ENCODE assay signal across 9 cellular contexts in the genomic region with DNA sequence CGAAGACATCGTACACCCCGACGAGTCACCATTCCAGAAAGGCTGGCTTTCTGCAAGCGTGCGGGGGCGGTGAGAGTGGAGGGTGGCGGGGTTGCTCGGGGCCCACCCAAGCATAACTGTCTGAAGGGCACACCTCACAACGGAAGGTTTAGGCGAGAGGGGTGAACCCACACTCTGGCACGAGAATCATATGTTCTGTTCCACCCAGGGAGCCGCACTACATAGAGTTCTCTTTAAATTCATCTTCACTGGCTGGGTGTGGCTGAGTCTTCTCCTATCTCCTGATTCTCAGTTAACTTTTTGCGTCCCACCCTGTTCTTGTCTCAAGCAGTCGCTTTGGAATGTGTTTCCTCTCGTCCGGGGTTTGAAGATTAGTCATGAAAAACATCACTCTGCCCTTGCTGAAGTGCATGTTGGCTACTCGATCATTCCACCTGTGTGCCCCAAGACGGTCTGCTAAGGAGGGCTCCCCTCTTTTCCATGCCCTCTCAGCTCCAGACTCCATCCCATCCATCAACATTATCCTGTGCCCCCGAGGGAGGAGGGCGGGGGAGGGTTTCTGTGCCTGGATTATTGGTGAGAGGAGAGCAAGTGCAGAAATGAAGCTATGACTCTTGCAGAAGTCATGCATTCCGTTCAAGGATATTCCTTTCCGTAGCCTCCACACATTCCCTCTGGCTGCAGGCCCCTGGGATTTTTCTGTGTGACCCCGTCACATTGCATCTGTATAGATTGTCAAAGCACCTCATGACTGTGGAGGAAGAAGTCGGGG. TPM values are rescaled to one million over a fixed set of nuclear protein-coding genes. Genes with fewer than 3 reads are reported as not detected.
DNase-seq lines count a peak whose midpoint lies in the region; ATAC-seq, FAIRE-seq and TF ChIP-seq lines count a peak whose summit lies in the region.
"Had no signal": no experiment of that assay in that cellular context is flagged by ENCODE, and none has a peak within 500 bp of the region (broad histone marks: within the 10 kb centered on the region; RNA-seq: fewer than 3 reads in every experiment).

No MANE protein-coding gene starts in this region.

- H3K27me3 ChIP-seq in HUES48 (ENCODE audit: control insufficient read depth, insufficient read depth, low read length), result peaks cover 59% of the 10 kb centered on the region
- no peaks in the 10 kb centered on the region for H3K27me3 ChIP-seq in astrocyte (ENCODE audit: insufficient read depth, low read length)
- peaks cover 8% of the 10 kb centered on the region for H3K27me3 ChIP-seq in keratinocyte (ENCODE audit: control insufficient read depth, extremely low read depth, insufficient read depth, low read length)
- peaks cover 0 to 3% (median 0%) of the 10 kb centered on the region in 3 donors for H3K27me3 ChIP-seq in stomach

- CTCF ChIA-PET in activated CD4-positive, alpha-beta T cell treated with anti-CD3 and anti-CD28 coated beads, Interleukin-2, amount 10 ng/mL, durations not matched to agents 7 days and 5 days (lab: Charles Lee), result interaction anchor here (0.5 to 3.0 kb wide), 9 partner anchors 9 to 266 kb away, joined by 3 to 41 read pairs (median 5); no protein-coding TSS in a partner anchor

- intact Hi-C loops in stomach (cut with DNase I; ENCODE audit: low total_unique reads), result no loop called here

- H3K27ac ChIP-seq in HUES48 (ENCODE audit: low read depth, low read length), result no peak overlapping the region
- H3K27ac ChIP-seq in astrocyte (ENCODE audit: low read depth, low read length), result peak overlapping the region; percentile 53
- H3K27ac ChIP-seq in keratinocyte (ENCODE audit: control insufficient read depth, insufficient read depth, low read length), result peak overlapping the region; percentile 77
- H3K27ac ChIP-seq in stomach, result peak overlapping the region; percentile 89 to 98 (median 94)

- TF ChIP-seq POLR2A in stomach (IDR thresholded peaks at IDR 0.05), result no peak

- no peak for TF ChIP-seq EP300 in stomach (IDR thresholded peaks at IDR 0.05)

- H3K4me3 ChIP-seq in HUES48 (ENCODE audit: low read depth, low read length), result peak overlapping the region; percentile 73
- H3K4me3 ChIP-seq in astrocyte (ENCODE audit: insufficient read depth, low read depth, low read length), result peak overlapping the region; percentile 27
- peak overlapping the region; percentile 31 to 48 (median 47) for H3K4me3 ChIP-seq in keratinocyte (ENCODE audit: control insufficient read depth in 2 of 3, extremely low read depth in 1 of 3, insufficient read depth in 2 of 3, low read depth in 1 of 3, low read length in 3 of 3)
- peak overlapping the region; percentile 47 to 62 (median 55) for H3K4me3 ChIP-seq in stomach

- H4K20me1 ChIP-seq in astrocyte (ENCODE audit: insufficient read depth, low read length) (no peaks in the 10 kb centered on the region), keratinocyte (ENCODE audit: control insufficient read depth, extremely low read depth, insufficient read depth, low read length) (no peaks in the 10 kb centered on the region)

- ATAC-seq in HG03378 (IDR thresholded peaks at IDR 0.05; ENCODE audit: unreplicated experiment), result no peak
- no peak for ATAC-seq in GM18502 (IDR thresholded peaks at IDR 0.05; ENCODE audit: poor library complexity, unreplicated experiment)
- ATAC-seq in HG02678 (IDR thresholded peaks at IDR 0.05; ENCODE audit: unreplicated experiment), result no peak

- H3K4me1 ChIP-seq in HUES48 (ENCODE audit: control insufficient read depth, insufficient read depth, low read length) (peaks cover 16% of the 10 kb centered on the region; the same call in 1 of the 2 replicates), astrocyte (ENCODE audit: insufficient read depth, low read length) (peaks cover 21% of the 10 kb centered on the region), keratinocyte (ENCODE audit: control insufficient read depth, extremely low read depth, insufficient read depth, low read length) (peaks cover 28% of the 10 kb centered on the region), stomach (peaks cover 29 to 65% (median 51%) of the 10 kb centered on the region in 4 donors)

- H3K4me1 Mint-ChIP-seq in astrocyte (ENCODE audit: low read depth, unreplicated experiment), result peaks cover 20% of the 10 kb centered on the region
- peaks cover 14% of the 10 kb centered on the region for H3K4me1 Mint-ChIP-seq in activated CD4-positive, alpha-beta T cell treated with anti-CD3 and anti-CD28 coated beads, Interleukin-2, amount 10 ng/mL, durations not matched to agents 7 days and 5 days

- dilution Hi-C loops in keratinocyte (cut with MboI; ENCODE audit: extremely low pct_ligation_motif_present, low sequenced_read_pairs), result no loop called here

- FAIRE-seq in astrocyte (lab: Jason Lieb, UNC), result peak; percentile 63
- FAIRE-seq in keratinocyte (lab: Jason Lieb, UNC), result peak; percentile 94
- FAIRE-seq: colon had no signal

- H3K4me2 ChIP-seq in astrocyte (ENCODE audit: low read length), result peak overlapping the region; percentile 83
- H3K4me2 ChIP-seq in keratinocyte (ENCODE audit: control insufficient read depth, extremely low read depth, insufficient read depth, low read depth, low read length), result peak overlapping the region; percentile 95

- H3K79me2 ChIP-seq in astrocyte (ENCODE audit: insufficient read depth, low read length), result no peaks in the 10 kb centered on the region
- H3K79me2 ChIP-seq in keratinocyte (ENCODE audit: control insufficient read depth, insufficient read depth, low read length), result no peaks in the 10 kb centered on the region

- H3K9ac ChIP-seq in HUES48 (ENCODE audit: low read depth, low read length), result no peak overlapping the region
- peak overlapping the region; percentile 58 for H3K9ac ChIP-seq in astrocyte (ENCODE audit: low read length)
- H3K9ac ChIP-seq in keratinocyte (ENCODE audit: control insufficient read depth, extremely low read depth, insufficient read depth, low read length), result peak overlapping the region; percentile 80

- H3K36me3 ChIP-seq in HUES48 (ENCODE audit: control insufficient read depth, insufficient read depth, low read length) (no peaks in the 10 kb centered on the region), astrocyte (ENCODE audit: insufficient read depth, low read length) (no peaks in the 10 kb centered on the region), keratinocyte (ENCODE audit: control insufficient read depth in 2 of 2, extremely low read depth in 1 of 2, insufficient read depth in 2 of 2, low read length in 2 of 2) (no peaks in the 10 kb centered on the region), stomach (no peaks in the 10 kb centered on the region)

- H3K9me3 ChIP-seq in HUES48 (ENCODE audit: control insufficient read depth, insufficient read depth, low read length) (no peaks in the 10 kb centered on the region), astrocyte (ENCODE audit: insufficient read depth, low read depth, low read length) (no peaks in the 10 kb centered on the region), keratinocyte (ENCODE audit: control insufficient read depth, low read depth, low read length) (no peaks in the 10 kb centered on the region), stomach (no peaks in the 10 kb centered on the region)

- peak overlapping the region; percentile 88 for H2AFZ ChIP-seq in astrocyte (ENCODE audit: low read depth, low read length)
- H2AFZ ChIP-seq in keratinocyte (ENCODE audit: control insufficient read depth, low read length), result peak overlapping the region; percentile 79

- 38 to 53% (median 43%) methylated on average over 25 of the region's 25 CpGs for WGBS in stomach, 5 donors

- POLR2A ChIA-PET in activated CD4-positive, alpha-beta T cell treated with anti-CD3 and anti-CD28 coated beads, Interleukin-2, amount 10 ng/mL, durations not matched to agents 7 days and 5 days (lab: Charles Lee), result no interaction called here

- peaks cover 23% of the 10 kb centered on the region for H3K27me3 Mint-ChIP-seq in astrocyte (ENCODE audit: low read depth, unreplicated experiment)
- peaks cover 36% of the 10 kb centered on the region for H3K27me3 Mint-ChIP-seq in activated CD4-positive, alpha-beta T cell treated with anti-CD3 and anti-CD28 coated beads, Interleukin-2, amount 10 ng/mL, durations not matched to agents 7 days and 5 days

- peak overlapping the region; percentile 22 for H3K27ac Mint-ChIP-seq in astrocyte (ENCODE audit: unreplicated experiment)
- no peak overlapping the region for H3K27ac Mint-ChIP-seq in activated CD4-positive, alpha-beta T cell treated with anti-CD3 and anti-CD28 coated beads, Interleukin-2, amount 10 ng/mL, durations not matched to agents 7 days and 5 days

- H3K9me3 Mint-ChIP-seq in astrocyte (ENCODE audit: unreplicated experiment), result peaks cover 2% of the 10 kb centered on the region
- no peaks in the 10 kb centered on the region for H3K9me3 Mint-ChIP-seq in activated CD4-positive, alpha-beta T cell treated with anti-CD3 and anti-CD28 coated beads, Interleukin-2, amount 10 ng/mL, durations not matched to agents 7 days and 5 days

- TF ChIP-seq CTCF in astrocyte (IDR thresholded peaks at IDR 0.05; ENCODE audit: insufficient read depth, low read depth, low read length) (no peak), keratinocyte (optimal IDR thresholded peaks at IDR 0.05 in 1 of 3, IDR thresholded peaks at IDR 0.05 in 1 of 3, conservative IDR thresholded peaks at IDR 0.05 in 1 of 3; ENCODE audit: extremely low read depth in 1 of 3, insufficient read depth in 2 of 3, low read length in 3 of 3) (no peak), stomach (IDR thresholded peaks at IDR 0.05) (no peak)

- DNase-seq in astrocyte (ENCODE audit: low read depth) (peak; percentile 53), keratinocyte (ENCODE audit: low read depth, low spot score) (peak; percentile 69), stomach (no peak)
- no peak for DNase-seq in activated CD4-positive, alpha-beta T cell treated with anti-CD3 and anti-CD28 coated beads, Interleukin-2, amount 10 ng/mL, durations not matched to agents 7 days and 5 days

- no peak overlapping the region for H3K4me3 Mint-ChIP-seq in astrocyte (ENCODE audit: unreplicated experiment)
- H3K4me3 Mint-ChIP-seq in activated CD4-positive, alpha-beta T cell treated with anti-CD3 and anti-CD28 coated beads, Interleukin-2, amount 10 ng/mL, durations not matched to agents 7 days and 5 days, result no peak overlapping the region

- no peaks in the 10 kb centered on the region for H3K9me1 ChIP-seq in keratinocyte (ENCODE audit: control insufficient read depth, extremely low read depth, insufficient read depth, low read length)

- no peaks in the 10 kb centered on the region for H3K36me3 Mint-ChIP-seq in astrocyte (ENCODE audit: low read depth, unreplicated experiment)
- H3K36me3 Mint-ChIP-seq in activated CD4-positive, alpha-beta T cell treated with anti-CD3 and anti-CD28 coated beads, Interleukin-2, amount 10 ng/mL, durations not matched to agents 7 days and 5 days (ENCODE audit: low read depth), result no peaks in the 10 kb centered on the region

RNA-seq across cellular contexts. Expression of a gene that starts 53.5 kb away (rescaled TPM):
- total RNA-seq in astrocyte (0.29 and 0.45 TPM in 2 replicates), stomach (10 to 100 TPM in 4 of 5 donors, 1 to 10 TPM in 1; 9.4 to 31.2 (median 14.0) TPM)
- polyA plus RNA-seq in keratinocyte (0.03 TPM in 1 of 3 replicates, not detected in the others), stomach (1 to 10 TPM; 3.2 to 9.2 (median 6.9) TPM)
- not detected for polyA plus RNA-seq in keratinocyte (2011; ENCODE audit: low read depth)
- 0.05 TPM in 1 of 2 replicates, not detected in the other for polyA plus RNA-seq in keratinocyte (2011; cell fraction: cytosol; rRNA removed)
- 0.05 TPM in 1 of 2 replicates, not detected in the other for polyA plus RNA-seq in keratinocyte (2011; cell fraction: nucleus; rRNA removed)
- polyA plus RNA-seq in keratinocyte (2012; ENCODE audit: low replicate concordance), result 0.07 TPM in 1 of 2 replicates, not detected in the other
- not detected in 3 replicates for polyA minus RNA-seq in keratinocyte
- not detected for polyA minus RNA-seq in keratinocyte (2011; cell fraction: cytosol; rRNA and poly(A)+ RNA removed)
- polyA minus RNA-seq in keratinocyte (2011; cell fraction: nucleus; rRNA and poly(A)+ RNA removed), result not detected in 2 replicates
- under 1 TPM in 1 of 2 experiments, not detected in 1; 0.05 TPM for total RNA-seq in activated CD4-positive, alpha-beta T cell treated with anti-CD3 and anti-CD28 coated beads, Interleukin-2, amount 10 ng/mL, durations not matched to agents 7 days and 5 days

Comparison
In these comparisons a context has a peak if more than half of its experiments do, and no peak if none do; other contexts are left out.
1. DNase-seq: peak in astrocyte (single experiment) and keratinocyte (single experiment); none in stomach (single experiment) and activated CD4-positive, alpha-beta T cell treated with anti-CD3 and anti-CD28 coated beads, Interleukin-2, amount 10 ng/mL, durations not matched to agents 7 days and 5 days (single experiment).
2. Peak in every context shown above with its lines, with median percentiles within 50 percentile points of each other: H3K4me3 ChIP-seq.